34 cellular contexts compared by ENCODE assay signal in the genomic region with DNA sequence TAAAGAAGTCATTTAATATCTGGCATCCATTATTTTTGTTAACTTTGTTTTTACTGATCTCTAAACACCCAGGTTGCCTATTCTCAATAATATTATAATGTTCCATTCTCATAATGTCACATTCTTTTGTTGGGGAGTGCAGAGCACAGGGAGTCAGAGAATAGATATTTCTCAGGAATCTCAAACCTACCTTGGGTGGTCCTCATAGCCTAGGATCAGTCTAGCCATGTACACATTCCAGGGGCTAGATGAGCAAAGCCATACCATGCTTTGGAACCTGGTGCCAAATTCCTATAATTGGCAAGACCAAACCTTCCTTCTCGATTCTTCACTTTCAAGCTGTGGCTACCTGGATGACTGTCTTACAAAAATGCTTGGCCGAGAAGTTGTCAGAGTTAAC.
DNase-seq lines count a peak whose midpoint lies in the region; ATAC-seq, FAIRE-seq and TF ChIP-seq lines count a peak whose summit lies in the region.
"Had no signal": no experiment of that assay in that cellular context is flagged by ENCODE, and none has a peak within 500 bp of the region (broad histone marks: within the 10 kb centered on the region; RNA-seq: fewer than 3 reads in every experiment).

No MANE protein-coding gene starts in this region.

- no peak overlapping the region for H3K4me3 ChIP-seq in RWPE2 (ENCODE audit: severe bottlenecking)
- H3K4me3 ChIP-seq in SJCRH30 = no peak overlapping the region
- H3K4me3 ChIP-seq in SJSA1 = no peak overlapping the region
- H3K4me3 ChIP-seq in kidney (ENCODE audit: low read length in 2 of 2) = no peak overlapping the region
- no peak overlapping the region for H3K4me3 ChIP-seq in gastrocnemius medialis
- H3K4me3 ChIP-seq: A549; BLaER1; BLaER1 treated with 17β-estradiol and CSF1 and Interleukin-3, amounts not matched to agents 10 nM and 100 nM had no signal

- H3K27ac ChIP-seq in RWPE2 (ENCODE audit: poor library complexity, severe bottlenecking) (peak overlapping the region; percentile 7), SJCRH30 (peak overlapping the region; percentile 82), SJSA1 (peak overlapping the region; percentile 63), foreskin keratinocyte (no peak overlapping the region), kidney (ENCODE audit: low read depth in 2 of 2, low read length in 2 of 2) (no peak overlapping the region), gastrocnemius medialis (no peak overlapping the region)
- H3K27ac ChIP-seq: 22Rv1; A549; BLaER1; BLaER1 treated with 17β-estradiol and CSF1 and Interleukin-3, amounts not matched to agents 10 nM and 100 nM; C4-2B had no signal

- no peak for TF ChIP-seq POLR2A in gastrocnemius medialis (IDR thresholded peaks at IDR 0.05)

- in situ Hi-C loops in gastrocnemius medialis (cut with MboI; ENCODE audit: low sequenced_read_pairs in 4 of 4) = no loop called here

- H3K9me3 ChIP-seq in RWPE2 (ENCODE audit: severe bottlenecking) = no peaks in the 10 kb centered on the region
- H3K9me3 ChIP-seq in SJCRH30 (replicated peaks) = no peaks in the 10 kb centered on the region
- H3K9me3 ChIP-seq in SJSA1 (replicated peaks) = no peaks in the 10 kb centered on the region
- H3K9me3 ChIP-seq in kidney (ENCODE audit: control insufficient read depth in 1 of 2, low read length in 2 of 2) = no peaks in the 10 kb centered on the region
- H3K9me3 ChIP-seq in gastrocnemius medialis = no peaks in the 10 kb centered on the region
- H3K9me3 ChIP-seq: A549, BE2C, Caco-2 had no signal

- TF ChIP-seq CTCF in RWPE2 (IDR thresholded peaks at IDR 0.05; ENCODE audit: poor library complexity, severe bottlenecking) (no peak), foreskin keratinocyte (conservative IDR thresholded peaks at IDR 0.05) (no peak), kidney (IDR thresholded peaks at IDR 0.05; ENCODE audit: borderline replicate concordance, extremely low read depth, insufficient read depth) (no peak), gastrocnemius medialis (IDR thresholded peaks at IDR 0.05 in 4 of 5, conservative IDR thresholded peaks at IDR 0.05 in 1 of 5) (no peak)

- no peaks in the 10 kb centered on the region for H3K36me3 ChIP-seq in RWPE2 (ENCODE audit: low read depth)
- H3K36me3 ChIP-seq in SJCRH30 = no peaks in the 10 kb centered on the region
- no peaks in the 10 kb centered on the region for H3K36me3 ChIP-seq in SJSA1
- no peaks in the 10 kb centered on the region for H3K36me3 ChIP-seq in kidney (ENCODE audit: control insufficient read depth in 1 of 2, insufficient read depth in 2 of 2, low read length in 2 of 2)
- no peaks in the 10 kb centered on the region for H3K36me3 ChIP-seq in gastrocnemius medialis
- H3K36me3 ChIP-seq: BE2C; BLaER1; BLaER1 treated with 17β-estradiol and CSF1 and Interleukin-3, amounts not matched to agents 10 nM and 100 nM had no signal

- ATAC-seq in RWPE2 (ENCODE audit: low read depth) (no peak), foreskin keratinocyte (peak; percentile 4), gastrocnemius medialis (no peak)
- ATAC-seq: A549; CD8-positive, alpha-beta T cell had no signal

- H3K27me3 ChIP-seq in RWPE2 (ENCODE audit: insufficient read depth, poor library complexity, severe bottlenecking) (no peaks in the 10 kb centered on the region), SJCRH30 (no peaks in the 10 kb centered on the region), SJSA1 (replicated peaks) (no peaks in the 10 kb centered on the region), foreskin keratinocyte (no peaks in the 10 kb centered on the region), gastrocnemius medialis (no peaks in the 10 kb centered on the region)
- H3K27me3 ChIP-seq: BE2C; BLaER1; BLaER1 treated with 17β-estradiol and CSF1 and Interleukin-3, amounts not matched to agents 10 nM and 100 nM had no signal

- H3K4me1 ChIP-seq in RWPE2 (ENCODE audit: insufficient read depth, poor library complexity, severe bottlenecking) (peaks cover 8% of the 10 kb centered on the region), SJCRH30 (peaks cover 35% of the 10 kb centered on the region), SJSA1 (replicated peaks) (peaks cover 28% of the 10 kb centered on the region), foreskin keratinocyte (peaks cover 4% of the 10 kb centered on the region), kidney (ENCODE audit: control insufficient read depth in 1 of 2, insufficient read depth in 1 of 2, low read depth in 1 of 2, low read length in 2 of 2) (no peaks in the 10 kb centered on the region), gastrocnemius medialis (no peaks in the 10 kb centered on the region)
- H3K4me1 ChIP-seq: A549; BE2C; BLaER1; BLaER1 treated with 17β-estradiol and CSF1 and Interleukin-3, amounts not matched to agents 10 nM and 100 nM; Caco-2 had no signal

- intact Hi-C loops in kidney (cut with DNase I) = no loop called here
- intact Hi-C loops in gastrocnemius medialis (cut with DNase I; ENCODE audit: low total_unique reads) = no loop called here

- FAIRE-seq in kidney (lab: Jason Lieb, UNC) = no peak
- FAIRE-seq: A204.1, A549, D721Med had no signal

- no peak for DNase-seq in RWPE2 (ENCODE audit: low spot score)
- DNase-seq in SJCRH30 = peak; percentile 58 to 59
- peak; percentile 65 to 74 for DNase-seq in SJSA1 (ENCODE audit: low read depth in 1 of 2, low spot score in 2 of 2)
- DNase-seq in foreskin keratinocyte = no peak
- DNase-seq in kidney = no peak
- no peak for DNase-seq in SHP77 treated with DMSO at 0.1 percent for 48 hours (lab: John Stamatoyannopoulos, UW)
- DNase-seq in gastrocnemius medialis = no peak
- no peak for DNase-seq in medulla oblongata (ENCODE audit: extremely low spot score)
- DNase-seq: 8988T; ACHN; AML-193; BE2C; C1 segment of cervical spinal cord; Caco-2; Calu3; CD4-positive, alpha-beta memory T cell; CD4-positive, alpha-beta T cell; CD4-positive, CD25-positive, alpha-beta regulatory T cell; CD8-positive, alpha-beta memory T cell; CD8-positive, alpha-beta T cell; COR-L47; DMS 273 treated with DMSO at 0.1 percent for 48 hours; DMS153; DMS53; DMS79; DMS79 treated with DMSO at 0.1 percent for 48 hours; DND-41 had no signal

- no peak overlapping the region for H3K9ac ChIP-seq in kidney (ENCODE audit: low read length in 2 of 2)
- H3K9ac ChIP-seq: BLaER1; BLaER1 treated with 17β-estradiol and CSF1 and Interleukin-3, amounts not matched to agents 10 nM and 100 nM had no signal

Comparison
In these comparisons a context has a peak if more than half of its experiments do, and no peak if none do; other contexts are left out.
1. DNase-seq: peak in SJCRH30 (2 of 2) and SJSA1 (2 of 2); none in RWPE2 (single experiment), foreskin keratinocyte (0 of 2), kidney (single experiment), SHP77 treated with DMSO at 0.1 percent for 48 hours (single experiment), gastrocnemius medialis (0 of 2) and medulla oblongata (single experiment).
2. H3K27ac ChIP-seq: peak in RWPE2 (single experiment), SJCRH30 (single experiment) and SJSA1 (single experiment); none in foreskin keratinocyte (single experiment), kidney (0 of 2) and gastrocnemius medialis (0 of 4).